18 cellular contexts compared by ENCODE assay signal in the genomic region with DNA sequence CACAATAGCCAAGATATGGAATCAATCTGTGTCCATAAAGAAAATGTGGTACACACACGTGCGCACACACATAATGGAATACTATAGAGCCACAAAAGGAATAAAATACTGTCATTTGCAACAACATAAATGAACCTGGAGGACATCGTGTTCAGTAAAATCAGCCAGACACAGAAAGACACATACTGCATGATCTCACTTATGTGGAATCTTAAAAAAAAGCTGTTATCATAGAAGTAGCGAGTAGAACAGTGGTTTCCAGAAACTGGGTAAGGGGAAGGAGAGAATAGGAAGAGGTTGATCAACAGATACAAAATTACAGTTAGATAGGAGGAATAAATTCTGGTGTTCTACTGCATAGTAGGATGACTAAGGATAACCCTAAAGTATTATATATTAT. TPM values are rescaled to one million over a fixed set of nuclear protein-coding genes. Genes with fewer than 3 reads are reported as not detected.
A peak's percentile ranks its signal among the peaks of the same experiment; 100 is the strongest.
DNase-seq lines count a peak whose midpoint lies in the region; ATAC-seq and TF ChIP-seq lines count a peak whose summit lies in the region.
"Had no signal": no experiment of that assay in that cellular context is flagged by ENCODE, and none has a peak within 500 bp of the region (broad histone marks: within the 10 kb centered on the region; RNA-seq: fewer than 3 reads in every experiment).

No MANE protein-coding gene starts in this region.

- no peaks in the 10 kb centered on the region for H3K9me3 ChIP-seq in left ventricle myocardium inferior (replicated peaks)
- no peaks in the 10 kb centered on the region for H3K9me3 ChIP-seq in smooth muscle cell (replicated peaks; ENCODE audit: low read depth)
- H3K9me3 ChIP-seq: Caco-2 had no signal

- H3K4me1 ChIP-seq in left ventricle myocardium inferior (peaks cover 55% of the 10 kb centered on the region), smooth muscle cell (ENCODE audit: low read depth) (peaks cover 3% of the 10 kb centered on the region)
- H3K4me1 ChIP-seq: Caco-2 had no signal

- ATAC-seq in HG03045 (IDR thresholded peaks at IDR 0.05; ENCODE audit: unreplicated experiment) (no peak), GM21526 (IDR thresholded peaks at IDR 0.05; ENCODE audit: low FRiP score, unreplicated experiment) (no peak), HG03280 (IDR thresholded peaks at IDR 0.05; ENCODE audit: unreplicated experiment) (no peak)
- ATAC-seq: HCT116 had no signal

- H3K9ac ChIP-seq in smooth muscle cell (ENCODE audit: low read depth) = no peak overlapping the region
- H3K9ac ChIP-seq: GM23248 had no signal

- H2AFZ ChIP-seq in smooth muscle cell (ENCODE audit: low read depth) = no peak overlapping the region
- H2AFZ ChIP-seq: GM23248 had no signal

- no peaks in the 10 kb centered on the region for H3K79me2 ChIP-seq in smooth muscle cell (ENCODE audit: low read depth)

- H3K36me3 ChIP-seq in left ventricle myocardium inferior = peaks cover 93% of the 10 kb centered on the region
- peaks cover 7% of the 10 kb centered on the region for H3K36me3 ChIP-seq in smooth muscle cell (ENCODE audit: low read depth)

- H3K4me3 ChIP-seq in left ventricle myocardium inferior = no peak overlapping the region
- no peak overlapping the region for H3K4me3 ChIP-seq in smooth muscle cell
- H3K4me3 ChIP-seq: GM23248 had no signal

- peak overlapping the region; percentile 31 for H3K27ac ChIP-seq in left ventricle myocardium inferior (replicated peaks)
- H3K27ac ChIP-seq in epithelial cell of prostate = peak overlapping the region; percentile 13
- peak overlapping the region; percentile 23 for H3K27ac ChIP-seq in smooth muscle cell (ENCODE audit: low read depth)
- H3K27ac ChIP-seq: GM23248 had no signal

- H4K20me1 ChIP-seq in smooth muscle cell (ENCODE audit: low read depth) = peaks cover 8% of the 10 kb centered on the region

- DNase-seq in left ventricle myocardium inferior (no peak), cardiac septum (ENCODE audit: low spot score) (no peak), amniotic epithelial cell (ENCODE audit: low read depth) (peak; percentile 63), epithelial cell of prostate (ENCODE audit: low read depth, low spot score) (no peak), smooth muscle cell (lab: John Stamatoyannopoulos, UW; ENCODE audit: unreplicated experiment) (no peak)
- DNase-seq: 8988T, C1 segment of cervical spinal cord, Caco-2, GM23248, KG1, NCI-H1105, NCI-H1694 treated with DMSO at 0.1 percent for 48 hours, NCI-H446, NCI-H748 treated with DMSO at 0.1 percent for 48 hours had no signal

- H3F3A ChIP-seq in smooth muscle cell (ENCODE audit: low read depth) = no peaks in the 10 kb centered on the region

- H3K4me2 ChIP-seq in smooth muscle cell = peak overlapping the region; percentile 57

- intact Hi-C loops in left ventricle myocardium inferior (cut with micrococcal nuclease) = no loop called here
- intact Hi-C loops in cardiac septum (cut with DNase I) = no loop called here

- no peak for TF ChIP-seq CTCF in left ventricle myocardium inferior (IDR thresholded peaks at IDR 0.05; ENCODE audit: borderline replicate concordance)
- no peak for TF ChIP-seq CTCF in smooth muscle cell (IDR thresholded peaks at IDR 0.05; ENCODE audit: borderline replicate concordance, insufficient read depth, poor library complexity, severe bottlenecking)

- no peaks in the 10 kb centered on the region for H3K27me3 ChIP-seq in left ventricle myocardium inferior (ENCODE audit: low read depth)
- H3K27me3 ChIP-seq in smooth muscle cell (ENCODE audit: low read depth) = no peaks in the 10 kb centered on the region

- 61% methylated on average over 4 of the region's 4 CpGs for WGBS in smooth muscle cell (ENCODE audit: low lambda C conversion rate)

RNA-seq across cellular contexts. Expression of gene ATOSA, which starts 11.1 kb away (rescaled TPM):
- total RNA-seq in left ventricle myocardium inferior = 21.8 TPM
- total RNA-seq in cardiac septum = 31.5 TPM
- 45.0 and 45.1 TPM in 2 replicates for total RNA-seq in smooth muscle cell
- polyA plus RNA-seq in smooth muscle cell = 10.3 and 12.3 TPM in 2 replicates
